ENCODE assay signal across 9 cellular contexts in genomic region chr7:129189661-129190310, GRCh38. TPM values are rescaled to one million over a fixed set of nuclear protein-coding genes. Genes with fewer than 3 reads are reported as not detected.
DNase-seq lines count a peak whose midpoint lies in the region; ATAC-seq and TF ChIP-seq lines count a peak whose summit lies in the region.
"Had no signal": no experiment of that assay in that cellular context is flagged by ENCODE, and none has a peak within 500 bp of the region (broad histone marks: within the 10 kb centered on the region; RNA-seq: fewer than 3 reads in every experiment).

No MANE protein-coding gene starts in this region.

- H3K4me3 Mint-ChIP-seq in natural killer cell = peak overlapping the region; percentile 84

- H3K27ac Mint-ChIP-seq in natural killer cell = no peak overlapping the region

- WGBS in HUES64 = 21% methylated on average over 13 of the region's 13 CpGs

- CTCF ChIA-PET in AG04449 (lab: Yijun Ruan, JAX) = interaction anchor here (1.0 to 3.3 kb wide), 6 partner anchors 10 to 28 kb away, joined by 3 to 18 read pairs (median 6); no protein-coding TSS in a partner anchor

- ATAC-seq in natural killer cell = no peak
- ATAC-seq in GM19467 (IDR thresholded peaks at IDR 0.05; ENCODE audit: unreplicated experiment) = no peak

- no peaks in the 10 kb centered on the region for H3K9me3 Mint-ChIP-seq in natural killer cell

- peaks cover 39 to 44% of the 10 kb centered on the region in 2 donors for H3K27me3 Mint-ChIP-seq in natural killer cell (ENCODE audit: low read depth in 2 of 2)

- H3K27me3 ChIP-seq in HUES64 (ENCODE audit: insufficient read depth, low read length) = peaks cover 20% of the 10 kb centered on the region

- H3K9me3 ChIP-seq in HUES64 (ENCODE audit: insufficient read depth, low read depth, low read length) = no peaks in the 10 kb centered on the region

- H3K27ac ChIP-seq in HUES64 (ENCODE audit: low read depth, low read length) (no peak overlapping the region), coronary artery (no peak overlapping the region)

- peak overlapping the region; percentile 77 for H3K4me3 ChIP-seq in AG04449 (ENCODE audit: low read depth, low read length)
- peak overlapping the region; percentile 90 for H3K4me3 ChIP-seq in HUES64 (ENCODE audit: low read length)
- H3K4me3 ChIP-seq in coronary artery = peak overlapping the region; percentile 81

- POLR2A ChIA-PET in AG04449 (lab: Yijun Ruan, JAX) = interaction anchor here (0.6 kb wide), 1 partner anchor 371 kb away, joined by 3 read pairs; no protein-coding TSS in a partner anchor

- TF ChIP-seq CTCF in AG04449 (IDR thresholded peaks at IDR 0.05; ENCODE audit: insufficient read depth, low read length, missing control alignments) = no peak
- TF ChIP-seq CTCF in coronary artery (IDR thresholded peaks at IDR 0.05) = no peak
- no peak for TF ChIP-seq CTCF in natural killer cell (IDR thresholded peaks at IDR 0.05)

- DNase-seq in AG04449 (ENCODE audit: low read depth, low spot score) = no peak
- no peak for DNase-seq in coronary artery (ENCODE audit: low spot score)
- no peak for DNase-seq in natural killer cell
- DNase-seq in NOMO-1 treated with DMSO at 0.1 percent for 48 hours (lab: John Stamatoyannopoulos, UW; ENCODE audit: unreplicated experiment) = no peak
- DNase-seq in effector CD8-positive, alpha-beta T cell (lab: John Stamatoyannopoulos, UW) = no peak
- no peak for DNase-seq in NCI-H1694 (lab: John Stamatoyannopoulos, UW)
- DNase-seq: SW 1271 had no signal

- H3K4me1 ChIP-seq in HUES64 (ENCODE audit: insufficient read depth, low read length) = peaks cover 16% of the 10 kb centered on the region

- H3K9ac ChIP-seq in HUES64 (ENCODE audit: low read depth, low read length) = peak overlapping the region; percentile 93

- peaks cover 11% of the 10 kb centered on the region; the same call in 1 of the 2 replicates for H3K36me3 ChIP-seq in HUES64 (ENCODE audit: insufficient read depth, low read length)

- no peaks in the 10 kb centered on the region for H3K36me3 Mint-ChIP-seq in natural killer cell

- intact Hi-C loops in natural killer cell (cut with micrococcal nuclease) = no loop called here

- H3K4me1 Mint-ChIP-seq in natural killer cell = peaks cover 5 to 7% of the 10 kb centered on the region in 2 donors

RNA-seq across cellular contexts. Expression of gene SMO, which starts 1.4 kb away (rescaled TPM):
- polyA plus RNA-seq in HUES64 (2013, experiment 1 of 2) = 49.2 TPM
- polyA plus RNA-seq in HUES64 (2013, experiment 2 of 2) = 49.8 TPM
- under 1 TPM; 0.09 to 0.50 (median 0.50) TPM for total RNA-seq in natural killer cell

RNA-seq across cellular contexts. Expression of gene AHCYL2, which starts 35.0 kb away (rescaled TPM):
- 11.2 TPM for polyA plus RNA-seq in HUES64 (2013, experiment 1 of 2)
- polyA plus RNA-seq in HUES64 (2013, experiment 2 of 2) = 14.8 TPM
- 10 to 100 TPM; 11.6 to 15.2 (median 14.5) TPM for total RNA-seq in natural killer cell

RNA-seq across cellular contexts. Expression of gene TSPAN33, which starts 45.3 kb away (rescaled TPM):
- polyA plus RNA-seq in HUES64 (2013, experiment 1 of 2) = 23.6 TPM
- 26.6 TPM for polyA plus RNA-seq in HUES64 (2013, experiment 2 of 2)
- 1 to 10 TPM; 4.0 to 7.2 (median 5.1) TPM for total RNA-seq in natural killer cell
